In the genomic region with DNA sequence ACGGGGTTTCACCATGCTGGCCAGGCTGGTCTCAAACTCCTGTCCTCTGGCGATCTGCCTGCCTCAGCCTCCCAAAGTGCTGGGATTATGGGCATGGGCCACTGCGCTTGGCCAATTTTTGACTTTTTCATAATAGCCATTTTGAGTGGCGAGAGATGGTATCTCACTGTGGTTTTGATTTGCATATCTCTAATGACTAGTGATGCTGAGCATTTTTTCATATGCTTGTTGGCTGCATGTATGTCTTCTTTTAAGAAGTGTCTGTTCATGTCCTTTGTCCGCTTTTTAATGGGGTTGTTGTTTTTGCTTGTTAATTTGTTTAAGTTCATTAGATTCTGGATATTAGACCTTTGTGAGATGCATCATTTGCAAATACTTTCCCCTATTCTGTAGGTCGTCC, we compare ENCODE assay signal across 7 cellular contexts.
DNase-seq lines count a peak whose midpoint lies in the region; ATAC-seq and TF ChIP-seq lines count a peak whose summit lies in the region.
"Not testable (repeated sequence)": the region's sequence is repeated elsewhere in the genome, so short reads cannot be mapped to it uniquely, and the experiment has no call there.

No MANE protein-coding gene starts in this region.

- peak; percentile 51 for ATAC-seq in GM18511 (IDR thresholded peaks at IDR 0.05; ENCODE audit: unreplicated experiment)
- peak; percentile 25 for ATAC-seq in GM18909 (IDR thresholded peaks at IDR 0.05; ENCODE audit: poor library complexity, unreplicated experiment)
- ATAC-seq in GM21390 (IDR thresholded peaks at IDR 0.05; ENCODE audit: unreplicated experiment), result peak; percentile 37
- peak; percentile 38 for ATAC-seq in HG03378 (IDR thresholded peaks at IDR 0.05; ENCODE audit: unreplicated experiment)
- ATAC-seq in memory B cell (ENCODE audit: low read depth), result peak; percentile 32

- not testable (repeated sequence) for H3K4me3 Mint-ChIP-seq in memory B cell

- not testable (repeated sequence) for H3K27ac Mint-ChIP-seq in memory B cell

- DNase-seq in GM12865 (ENCODE audit: low read depth) (peak; percentile 23), NCI-H526 (lab: John Stamatoyannopoulos, UW) (peak; percentile 26 to 34)
- not testable (repeated sequence) for DNase-seq in memory B cell (ENCODE audit: low spot score in 2 of 2)

- not testable (repeated sequence) for H3K4me3 ChIP-seq in GM12865 (ENCODE audit: low read depth, low read length)

- TF ChIP-seq CTCF in GM12865 (IDR thresholded peaks at IDR 0.05; ENCODE audit: insufficient read depth, low read depth, low read length, missing control alignments), result not testable (repeated sequence)

- not testable (repeated sequence) for H3K27me3 Mint-ChIP-seq in memory B cell

- not testable (repeated sequence) for H3K9me3 Mint-ChIP-seq in memory B cell

- H3K4me1 Mint-ChIP-seq in memory B cell, result peaks cover 19% of the 10 kb centered on the region

- peaks cover 64% of the 10 kb centered on the region for H3K36me3 Mint-ChIP-seq in memory B cell
